Comparison of ENCODE assay signal across 15 cellular contexts in the genomic region with DNA sequence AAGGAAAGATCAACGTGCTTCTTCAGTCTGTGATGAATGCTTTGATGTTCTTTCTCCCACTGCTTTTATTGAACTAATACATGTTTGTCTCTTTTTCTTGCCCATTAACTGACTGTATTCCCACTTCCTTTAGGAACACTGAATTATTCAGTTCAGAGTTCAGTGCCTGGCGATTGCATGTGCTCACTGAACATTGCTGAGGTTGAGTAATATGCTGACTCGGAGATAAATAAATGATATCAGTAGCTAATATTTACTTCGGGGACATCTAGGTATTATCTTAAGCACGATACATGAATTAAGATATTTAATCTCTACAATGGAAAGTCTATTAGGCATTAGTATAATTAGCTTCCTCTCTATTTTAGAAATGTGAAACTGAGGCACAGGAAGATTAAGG.
A peak's percentile ranks its signal among the peaks of the same experiment; 100 is the strongest.
DNase-seq lines count a peak whose midpoint lies in the region; ATAC-seq and TF ChIP-seq lines count a peak whose summit lies in the region.
"Had no signal": no experiment of that assay in that cellular context is flagged by ENCODE, and none has a peak within 500 bp of the region (broad histone marks: within the 10 kb centered on the region; RNA-seq: fewer than 3 reads in every experiment).

No MANE protein-coding gene starts in this region.

- H3K36me3 Mint-ChIP-seq in progenitor cell of endocrine pancreas (ENCODE audit: insufficient read depth), result peaks cover 1% of the 10 kb centered on the region
- no peaks in the 10 kb centered on the region for H3K36me3 Mint-ChIP-seq in stimulated activated effector memory CD8-positive, alpha-beta T cell treated with anti-CD3 and anti-CD28 coated beads, Interleukin-12 subunit alpha, Interleukin-12 subunit beta, amount 100 ng/mL, for 72 hours
- H3K36me3 Mint-ChIP-seq: CD14-positive monocyte; CD8-positive, alpha-beta T cell; IgD-negative memory B cell had no signal

- H3K9ac ChIP-seq in colonic mucosa (ENCODE audit: low read depth in 2 of 2, low read length in 2 of 2), result no peak overlapping the region
- H3K9ac ChIP-seq: KMS-11 had no signal

- ATAC-seq in left lobe of liver (peak; percentile 60), HG02588 (IDR thresholded peaks at IDR 0.05; ENCODE audit: unreplicated experiment) (no peak)
- no peak for ATAC-seq in stimulated activated effector memory CD8-positive, alpha-beta T cell treated with anti-CD3 and anti-CD28 coated beads, Interleukin-12 subunit alpha, Interleukin-12 subunit beta, amount 100 ng/mL, for 72 hours
- ATAC-seq: CD8-positive, alpha-beta T cell; HCT116 had no signal

- intact Hi-C loops in colonic mucosa (cut with DNase I), result no loop called here
- intact Hi-C loops in uterus (cut with DNase I; ENCODE audit: low total_unique reads), result no loop called here

- no peak for TF ChIP-seq POLR2A in uterus (IDR thresholded peaks at IDR 0.05)

- H3K4me3 ChIP-seq in colonic mucosa, result no peak overlapping the region
- no peak overlapping the region for H3K4me3 ChIP-seq in uterus

- peaks cover 48% of the 10 kb centered on the region for H3K4me1 Mint-ChIP-seq in progenitor cell of endocrine pancreas (ENCODE audit: low read depth)
- H3K4me1 Mint-ChIP-seq in stimulated activated effector memory CD8-positive, alpha-beta T cell treated with anti-CD3 and anti-CD28 coated beads, Interleukin-12 subunit alpha, Interleukin-12 subunit beta, amount 100 ng/mL, for 72 hours, result no peaks in the 10 kb centered on the region
- H3K4me1 Mint-ChIP-seq: CD14-positive monocyte, IgD-negative memory B cell had no signal

- H3K4me1 ChIP-seq in colonic mucosa (no peaks in the 10 kb centered on the region), uterus (no peaks in the 10 kb centered on the region)

- H3K27me3 ChIP-seq in colonic mucosa (no peaks in the 10 kb centered on the region), uterus (no peaks in the 10 kb centered on the region)

- H3K27ac ChIP-seq in colonic mucosa, result peak overlapping the region; percentile 50
- no peak overlapping the region for H3K27ac ChIP-seq in uterus
- H3K27ac ChIP-seq: KMS-11 had no signal

- TF ChIP-seq CTCF in colonic mucosa (IDR thresholded peaks at IDR 0.05) (no peak), progenitor cell of endocrine pancreas (IDR thresholded peaks at IDR 0.05; ENCODE audit: unreplicated experiment) (no peak), uterus (IDR thresholded peaks at IDR 0.05) (no peak)

- no peaks in the 10 kb centered on the region for H3K27me3 Mint-ChIP-seq in progenitor cell of endocrine pancreas

- H3K9me3 ChIP-seq in colonic mucosa (no peaks in the 10 kb centered on the region), uterus (no peaks in the 10 kb centered on the region)

- H3K9me3 Mint-ChIP-seq in progenitor cell of endocrine pancreas (ENCODE audit: low read depth), result no peaks in the 10 kb centered on the region
- H3K9me3 Mint-ChIP-seq in stimulated activated effector memory CD8-positive, alpha-beta T cell treated with anti-CD3 and anti-CD28 coated beads, Interleukin-12 subunit alpha, Interleukin-12 subunit beta, amount 100 ng/mL, for 72 hours, result peaks cover 2% of the 10 kb centered on the region
- H3K9me3 Mint-ChIP-seq: CD14-positive monocyte; CD8-positive, alpha-beta T cell had no signal

- DNase-seq in colonic mucosa, result no peak
- DNase-seq in left lobe of liver (ENCODE audit: low spot score), result no peak
- no peak for DNase-seq in progenitor cell of endocrine pancreas (ENCODE audit: low spot score, unreplicated experiment)
- DNase-seq in uterus, result no peak
- no peak for DNase-seq in stimulated activated effector memory CD8-positive, alpha-beta T cell treated with anti-CD3 and anti-CD28 coated beads, Interleukin-12 subunit alpha, Interleukin-12 subunit beta, amount 100 ng/mL, for 72 hours (ENCODE audit: low spot score in 2 of 2)
- DNase-seq in GDM1 (lab: John Stamatoyannopoulos, UW), result no peak
- DNase-seq: CD8-positive, alpha-beta T cell; COR-L47; DND-41; GF-D8 had no signal

- no peak overlapping the region for H3K4me3 Mint-ChIP-seq in progenitor cell of endocrine pancreas (ENCODE audit: low read depth)
- no peak overlapping the region for H3K4me3 Mint-ChIP-seq in stimulated activated effector memory CD8-positive, alpha-beta T cell treated with anti-CD3 and anti-CD28 coated beads, Interleukin-12 subunit alpha, Interleukin-12 subunit beta, amount 100 ng/mL, for 72 hours
- H3K4me3 Mint-ChIP-seq: CD14-positive monocyte; CD8-positive, alpha-beta T cell; IgD-negative memory B cell had no signal

- H3K27ac Mint-ChIP-seq in progenitor cell of endocrine pancreas, result peak overlapping the region; percentile 63
- no peak overlapping the region for H3K27ac Mint-ChIP-seq in stimulated activated effector memory CD8-positive, alpha-beta T cell treated with anti-CD3 and anti-CD28 coated beads, Interleukin-12 subunit alpha, Interleukin-12 subunit beta, amount 100 ng/mL, for 72 hours
- H3K27ac Mint-ChIP-seq: CD14-positive monocyte; CD8-positive, alpha-beta T cell; IgD-negative memory B cell had no signal

- H3K36me3 ChIP-seq in colonic mucosa, result no peaks in the 10 kb centered on the region
- no peaks in the 10 kb centered on the region for H3K36me3 ChIP-seq in uterus
